ENCODE assay signal across 12 cellular contexts in the genomic region with DNA sequence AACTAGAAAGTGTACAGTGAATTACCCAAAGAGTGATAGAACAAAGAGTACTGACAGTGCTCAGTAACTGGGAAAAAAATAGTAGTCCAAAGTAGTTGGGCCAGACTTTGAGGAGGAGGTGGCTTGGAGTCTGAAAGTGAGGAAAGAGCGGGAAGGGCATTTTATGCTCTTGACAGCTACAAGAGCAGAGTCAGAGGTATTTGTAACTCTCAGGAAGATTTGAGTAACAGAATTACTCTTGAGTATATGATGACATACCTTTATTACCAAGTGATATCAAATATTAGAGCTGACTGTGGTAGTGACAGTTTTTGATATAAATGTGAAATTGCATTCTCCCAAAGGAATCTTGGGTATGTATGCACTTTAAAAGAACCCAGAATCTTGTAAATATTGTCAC. TPM values are rescaled to one million over a fixed set of nuclear protein-coding genes. Genes with fewer than 3 reads are reported as not detected.
A peak's percentile ranks its signal among the peaks of the same experiment; 100 is the strongest.
DNase-seq lines count a peak whose midpoint lies in the region; ATAC-seq and TF ChIP-seq lines count a peak whose summit lies in the region.
"Had no signal": no experiment of that assay in that cellular context is flagged by ENCODE, and none has a peak within 500 bp of the region (broad histone marks: within the 10 kb centered on the region; RNA-seq: fewer than 3 reads in every experiment).

No MANE protein-coding gene starts in this region.

- DNase-seq in activated T-cell treated with anti-CD3 and anti-CD28 coated beads, Interleukin-2, amount 50 U/mL, for 72 hours, result no peak
- no peak for DNase-seq in activated T-cell treated with anti-CD3 and anti-CD28 coated beads, Interleukin-2, amount 50 U/mL, for 48 hours
- DNase-seq in activated B cell treated with CpG ODN at 0.5 μM for 24 hours (no peak), superior temporal gyrus (ENCODE audit: extremely low spot score) (peak; percentile 43), thyroid gland (no peak)
- DNase-seq in activated CD4-positive, alpha-beta T cell treated with anti-CD3 and anti-CD28 coated beads, Interleukin-2, amount 50 U/mL, for 1 hour, result no peak
- DNase-seq: activated naive CD4-positive, alpha-beta T cell treated with Interleukin-2 at 50 U/mL for 16 hours; GOT3; NCI-H446 treated with DMSO at 0.1 percent for 48 hours; occipital lobe had no signal

- peak overlapping the region; percentile 81 to 96 for H3K4me3 Mint-ChIP-seq in activated T-cell treated with anti-CD3 and anti-CD28 coated beads, Interleukin-2, amount 50 U/mL, for 72 hours
- peak overlapping the region; percentile 97 for H3K4me3 Mint-ChIP-seq in activated B cell treated with CpG ODN at 0.5 μM for 24 hours

- TF ChIP-seq EP300 in gastroesophageal sphincter (IDR thresholded peaks at IDR 0.05), result no peak

- CTCF ChIA-PET in activated B cell treated with CpG ODN at 0.5 μM for 24 hours (lab: Charles Lee), result no interaction called here

- H3K36me3 Mint-ChIP-seq in activated T-cell treated with anti-CD3 and anti-CD28 coated beads, Interleukin-2, amount 50 U/mL, for 72 hours (ENCODE audit: insufficient read depth in 2 of 2), result peaks cover 2% of the 10 kb centered on the region in 2 donors
- peaks cover 6% of the 10 kb centered on the region for H3K36me3 Mint-ChIP-seq in activated B cell treated with CpG ODN at 0.5 μM for 24 hours (ENCODE audit: low read depth)

- H3K9me3 Mint-ChIP-seq in activated T-cell treated with anti-CD3 and anti-CD28 coated beads, Interleukin-2, amount 50 U/mL, for 72 hours, result no peaks in the 10 kb centered on the region
- no peaks in the 10 kb centered on the region for H3K9me3 Mint-ChIP-seq in activated B cell treated with CpG ODN at 0.5 μM for 24 hours

- H3K27me3 ChIP-seq in gastroesophageal sphincter, result no peaks in the 10 kb centered on the region
- no peaks in the 10 kb centered on the region for H3K27me3 ChIP-seq in thyroid gland

- no peaks in the 10 kb centered on the region for H3K36me3 ChIP-seq in gastroesophageal sphincter
- H3K36me3 ChIP-seq in thyroid gland, result no peaks in the 10 kb centered on the region

- 25 to 53% methylated on average over 1 of the region's 1 CpG for WGBS in gastroesophageal sphincter (ENCODE audit: low coverage in 1 of 2), 2 donors
- 62 to 67% methylated on average over 1 of the region's 1 CpG for WGBS in thyroid gland, 2 donors

- H3K4me1 Mint-ChIP-seq in activated T-cell treated with anti-CD3 and anti-CD28 coated beads, Interleukin-2, amount 50 U/mL, for 72 hours (ENCODE audit: low read depth), result peaks cover 69% of the 10 kb centered on the region
- H3K4me1 Mint-ChIP-seq in activated B cell treated with CpG ODN at 0.5 μM for 24 hours, result peaks cover 56% of the 10 kb centered on the region

- H3K4me3 ChIP-seq in gastroesophageal sphincter (peak overlapping the region in 1 of 2 donors; percentile 97), thyroid gland (replicated peaks in 1 of 3) (no peak overlapping the region)

- intact Hi-C loops in activated B cell treated with CpG ODN at 0.5 μM for 24 hours (cut with micrococcal nuclease) (loop anchor here (5.0 to 10.0 kb wide), 5 partner anchors 146 to 561 kb away; a partner anchor contains a TSS), thyroid gland (cut with DNase I) (no loop called here)

- H3K27me3 Mint-ChIP-seq in activated T-cell treated with anti-CD3 and anti-CD28 coated beads, Interleukin-2, amount 50 U/mL, for 72 hours (ENCODE audit: low read depth), result no peaks in the 10 kb centered on the region
- no peaks in the 10 kb centered on the region for H3K27me3 Mint-ChIP-seq in activated B cell treated with CpG ODN at 0.5 μM for 24 hours

- H3K27ac ChIP-seq in gastroesophageal sphincter (peak overlapping the region in 3 of 4 donors; percentile 17 to 99 (median 99)), thyroid gland (no peak overlapping the region)

- no peak for ATAC-seq in activated T-cell treated with anti-CD3 and anti-CD28 coated beads, Interleukin-2, amount 50 U/mL, for 72 hours (replicated peaks in 1 of 2)
- ATAC-seq in activated B cell treated with CpG ODN at 0.5 μM for 24 hours (ENCODE audit: low read depth), result no peak
- ATAC-seq in gastroesophageal sphincter, result no peak
- ATAC-seq in HG03095 (IDR thresholded peaks at IDR 0.05; ENCODE audit: unreplicated experiment), result no peak

- H3K9me3 ChIP-seq in gastroesophageal sphincter, result no peaks in the 10 kb centered on the region
- no peaks in the 10 kb centered on the region for H3K9me3 ChIP-seq in thyroid gland

- peak overlapping the region; percentile 1 for H3K27ac Mint-ChIP-seq in activated T-cell treated with anti-CD3 and anti-CD28 coated beads, Interleukin-2, amount 50 U/mL, for 72 hours
- H3K27ac Mint-ChIP-seq in activated B cell treated with CpG ODN at 0.5 μM for 24 hours, result no peak overlapping the region

- POLR2A ChIA-PET in activated B cell treated with CpG ODN at 0.5 μM for 24 hours (lab: Charles Lee), result no interaction called here

- TF ChIP-seq CTCF in activated B cell treated with CpG ODN at 0.5 μM for 24 hours (IDR thresholded peaks at IDR 0.05) (no peak), gastroesophageal sphincter (IDR thresholded peaks at IDR 0.05) (no peak), thyroid gland (IDR thresholded peaks at IDR 0.05) (no peak)

- H3K4me1 ChIP-seq in gastroesophageal sphincter, result peaks cover 0 to 72% (median 8%) of the 10 kb centered on the region in 3 donors
- H3K4me1 ChIP-seq in thyroid gland, result peaks cover 34 to 48% of the 10 kb centered on the region in 2 donors

- TF ChIP-seq POLR2A in gastroesophageal sphincter (IDR thresholded peaks at IDR 0.05) (no peak), thyroid gland (IDR thresholded peaks at IDR 0.05) (no peak)

RNA-seq across cellular contexts. Expression of a gene that starts 2.2 kb away (rescaled TPM):
- total RNA-seq in activated T-cell treated with anti-CD3 and anti-CD28 coated beads, Interleukin-2, amount 50 U/mL, for 72 hours, result 10 to 100 TPM; 43.4 to 58.0 TPM
- total RNA-seq in activated B cell treated with CpG ODN at 0.5 μM for 24 hours (50.8 and 62.1 TPM in 2 replicates), gastroesophageal sphincter (100 to 1,000 TPM in 3 of 4 donors, 10 to 100 TPM in 1; 68.4 to 238 (median 115) TPM), thyroid gland (100 to 1,000 TPM in 1 of 4 donors, 10 to 100 TPM in 3; 40.8 to 191 (median 82.5) TPM)

Comparison
In these comparisons a context has a peak if more than half of its experiments do, and no peak if none do; other contexts are left out.
1. H3K27ac ChIP-seq: peak in gastroesophageal sphincter (3 of 4); none in thyroid gland (0 of 3).